ENCODE assay signal across 11 cellular contexts in genomic region chr2:158936978-158937377, GRCh38. TPM values are rescaled to one million over a fixed set of nuclear protein-coding genes. Genes with fewer than 3 reads are reported as not detected.
DNase-seq lines count a peak whose midpoint lies in the region; ATAC-seq, FAIRE-seq and TF ChIP-seq lines count a peak whose summit lies in the region.
"Had no signal": no experiment of that assay in that cellular context is flagged by ENCODE, and none has a peak within 500 bp of the region (broad histone marks: within the 10 kb centered on the region; RNA-seq: fewer than 3 reads in every experiment).

No MANE protein-coding gene starts in this region.

- H3K36me3 ChIP-seq in BLaER1, result no peaks in the 10 kb centered on the region
- H3K36me3 ChIP-seq in PC-3 (ENCODE audit: low read depth, low read length), result no peaks in the 10 kb centered on the region
- H3K36me3 ChIP-seq in fibroblast of lung (ENCODE audit: control insufficient read depth, insufficient read depth, low read length), result no peaks in the 10 kb centered on the region
- H3K36me3 ChIP-seq in trophoblast cell (ENCODE audit: control insufficient read depth in 1 of 2, insufficient read depth in 2 of 2, low read length in 2 of 2), result no peaks in the 10 kb centered on the region
- H3K36me3 ChIP-seq in kidney (ENCODE audit: control insufficient read depth in 1 of 2, insufficient read depth in 2 of 2, low read length in 2 of 2), result no peaks in the 10 kb centered on the region
- H3K36me3 ChIP-seq: esophagus muscularis mucosa had no signal

- H3K4me1 ChIP-seq in BLaER1 (peaks cover 62% of the 10 kb centered on the region), PC-3 (ENCODE audit: insufficient read depth, low read length) (peaks cover 9% of the 10 kb centered on the region; the same call in 1 of the 2 replicates), fibroblast of lung (ENCODE audit: control insufficient read depth, extremely low read depth, insufficient read depth, low read length) (peaks cover 2% of the 10 kb centered on the region), trophoblast cell (ENCODE audit: control insufficient read depth in 1 of 2, insufficient read depth in 2 of 2, low read length in 2 of 2) (peaks cover 5% of the 10 kb centered on the region in 2 experiments), kidney (ENCODE audit: control insufficient read depth in 1 of 2, insufficient read depth in 1 of 2, low read depth in 1 of 2, low read length in 2 of 2) (no peaks in the 10 kb centered on the region)

- POLR2A ChIA-PET in PC-3 (lab: Charles Lee; ENCODE audit: unreplicated experiment), result no interaction called here

- H3K79me2 ChIP-seq in PC-3 (ENCODE audit: low read length) (no peaks in the 10 kb centered on the region), fibroblast of lung (ENCODE audit: control insufficient read depth, insufficient read depth, low read length) (no peaks in the 10 kb centered on the region), trophoblast cell (ENCODE audit: control insufficient read depth, insufficient read depth, low read length, poor library complexity) (no peaks in the 10 kb centered on the region)

- H2BK12ac ChIP-seq in trophoblast cell (ENCODE audit: low read length), result no peak overlapping the region

- CTCF ChIA-PET in PC-3 (lab: Charles Lee), result no interaction called here
- CTCF ChIA-PET in activated CD8-positive, alpha-beta memory T cell treated with anti-CD3 and anti-CD28 coated beads, Interleukin-2, amount 10 ng/mL, durations not matched to agents 7 days and 5 days (lab: Charles Lee), result no interaction called here

- intact Hi-C loops in PC-3 (cut with micrococcal nuclease) (no loop called here), kidney (cut with DNase I) (no loop called here)

- H3K9me3 ChIP-seq in BLaER1 (peaks cover 7% of the 10 kb centered on the region; the same call in 1 of the 2 replicates), PC-3 (ENCODE audit: low read length) (no peaks in the 10 kb centered on the region), fibroblast of lung (ENCODE audit: control insufficient read depth, insufficient read depth, low read depth, low read length) (no peaks in the 10 kb centered on the region), trophoblast cell (ENCODE audit: insufficient read depth, low read depth, low read length) (peaks cover 1% of the 10 kb centered on the region), kidney (ENCODE audit: control insufficient read depth in 1 of 2, low read length in 2 of 2) (no peaks in the 10 kb centered on the region)
- H3K9me3 ChIP-seq: esophagus muscularis mucosa had no signal

- H3K27me3 Mint-ChIP-seq in activated CD8-positive, alpha-beta memory T cell treated with anti-CD3 and anti-CD28 coated beads, Interleukin-2, amount 10 ng/mL, durations not matched to agents 7 days and 5 days, result peaks cover 3% of the 10 kb centered on the region

- H3K4ac ChIP-seq in trophoblast cell (ENCODE audit: low read depth, low read length), result no peak overlapping the region

- H3K9ac ChIP-seq in BLaER1 (no peak overlapping the region), PC-3 (ENCODE audit: low read length) (no peak overlapping the region), fibroblast of lung (ENCODE audit: insufficient read depth, low read length) (no peak overlapping the region), trophoblast cell (ENCODE audit: low read length) (no peak overlapping the region), kidney (ENCODE audit: low read length in 2 of 2) (no peak overlapping the region)

- no peak overlapping the region for H2BK120ac ChIP-seq in trophoblast cell (ENCODE audit: insufficient read depth, low read length, poor library complexity)

- H3K27ac ChIP-seq in BLaER1 (no peak overlapping the region), PC-3 (ENCODE audit: low read length) (no peak overlapping the region), fibroblast of lung (ENCODE audit: insufficient read depth, low read length) (no peak overlapping the region), trophoblast cell (ENCODE audit: low read depth, low read length) (no peak overlapping the region), kidney (ENCODE audit: low read depth in 2 of 2, low read length in 2 of 2) (no peak overlapping the region)

- no peaks in the 10 kb centered on the region for H3K36me3 Mint-ChIP-seq in activated CD8-positive, alpha-beta memory T cell treated with anti-CD3 and anti-CD28 coated beads, Interleukin-2, amount 10 ng/mL, durations not matched to agents 7 days and 5 days

- H3K27me3 ChIP-seq in BLaER1 (no peaks in the 10 kb centered on the region), PC-3 (ENCODE audit: low read length) (no peaks in the 10 kb centered on the region), fibroblast of lung (ENCODE audit: control insufficient read depth, insufficient read depth, low read length) (no peaks in the 10 kb centered on the region), trophoblast cell (ENCODE audit: insufficient read depth, low read length) (no peaks in the 10 kb centered on the region)
- H3K27me3 ChIP-seq: esophagus muscularis mucosa had no signal

- peak; percentile 67 for DNase-seq in PC-3
- DNase-seq in fibroblast of lung (ENCODE audit: low read depth in 2 of 2), result peak; percentile 88 to 98
- peak; percentile 65 for DNase-seq in myocyte (ENCODE audit: low read depth)
- no peak for DNase-seq in trophoblast cell
- no peak for DNase-seq in activated CD8-positive, alpha-beta memory T cell treated with anti-CD3 and anti-CD28 coated beads, Interleukin-2, amount 10 ng/mL, durations not matched to agents 7 days and 5 days
- no peak for DNase-seq in kidney
- no peak for DNase-seq in D721Med (ENCODE audit: insufficient read length, low spot score)
- DNase-seq: activated gamma-delta T cell had no signal

- H3K4me2 ChIP-seq in BLaER1 (0 out of 2 replicates have a peak overlapping the region, but pooled peaks have one; percentile 7), PC-3 (ENCODE audit: low read length) (0 out of 2 replicates have a peak overlapping the region, but pooled peaks have one; percentile 3), fibroblast of lung (ENCODE audit: extremely low read depth, insufficient read depth, low read length) (no peak overlapping the region), trophoblast cell (ENCODE audit: low read length) (no peak overlapping the region)

- H3K23ac ChIP-seq in trophoblast cell (ENCODE audit: low read length), result no peak overlapping the region

- no peak for FAIRE-seq in kidney (lab: Jason Lieb, UNC)
- no peak for FAIRE-seq in D721Med (lab: Jason Lieb, UNC)

- no peak overlapping the region for H3K4me3 Mint-ChIP-seq in activated CD8-positive, alpha-beta memory T cell treated with anti-CD3 and anti-CD28 coated beads, Interleukin-2, amount 10 ng/mL, durations not matched to agents 7 days and 5 days
- H3K4me3 Mint-ChIP-seq: T-helper 1 cell treated with Interleukin-12 subunit alpha and Interleukin-12 subunit beta and Interleukin-4 antibody, amounts not matched to agents 30 μg/mL and 1 μg/mL, for 36 hours had no signal

- no peaks in the 10 kb centered on the region for H3K9me3 Mint-ChIP-seq in activated CD8-positive, alpha-beta memory T cell treated with anti-CD3 and anti-CD28 coated beads, Interleukin-2, amount 10 ng/mL, durations not matched to agents 7 days and 5 days (ENCODE audit: low read depth)
- H3K9me3 Mint-ChIP-seq: T-helper 1 cell treated with Interleukin-12 subunit alpha and Interleukin-12 subunit beta and Interleukin-4 antibody, amounts not matched to agents 30 μg/mL and 1 μg/mL, for 36 hours had no signal

- no peak overlapping the region for H2AK5ac ChIP-seq in trophoblast cell (ENCODE audit: low read length)

- H3K4me3 ChIP-seq in BLaER1 (no peak overlapping the region), PC-3 (ENCODE audit: low read length) (no peak overlapping the region), fibroblast of lung (replicated peaks in 1 of 4; ENCODE audit: control extremely low read depth in 1 of 4, insufficient read depth in 1 of 4, low read depth in 3 of 4, low read length in 4 of 4) (no peak overlapping the region), trophoblast cell (ENCODE audit: low read depth, low read length) (no peak overlapping the region), kidney (ENCODE audit: low read length in 2 of 2) (no peak overlapping the region)
- H3K4me3 ChIP-seq: esophagus muscularis mucosa had no signal

- no peak overlapping the region for H4K91ac ChIP-seq in trophoblast cell (ENCODE audit: low read depth, low read length)

- no peak overlapping the region for H2AFZ ChIP-seq in PC-3 (ENCODE audit: low read length)
- H2AFZ ChIP-seq in fibroblast of lung (ENCODE audit: low read length), result no peak overlapping the region
- no peak overlapping the region for H2AFZ ChIP-seq in trophoblast cell (ENCODE audit: insufficient read depth, low read length, poor library complexity)

- no peaks in the 10 kb centered on the region for H3K4me1 Mint-ChIP-seq in activated CD8-positive, alpha-beta memory T cell treated with anti-CD3 and anti-CD28 coated beads, Interleukin-2, amount 10 ng/mL, durations not matched to agents 7 days and 5 days

- H2BK5ac ChIP-seq in trophoblast cell (ENCODE audit: low read depth, low read length, poor library complexity), result no peak overlapping the region

- TF ChIP-seq CTCF in PC-3 (conservative IDR thresholded peaks at IDR 0.05; ENCODE audit: low read depth, low read length), result no peak
- TF ChIP-seq CTCF in fibroblast of lung (conservative IDR thresholded peaks at IDR 0.05 in 1 of 2, IDR thresholded peaks at IDR 0.05 in 1 of 2; ENCODE audit: low read depth in 1 of 2, low read length in 2 of 2), result no peak
- no peak for TF ChIP-seq CTCF in kidney (IDR thresholded peaks at IDR 0.05; ENCODE audit: borderline replicate concordance, extremely low read depth, insufficient read depth)
- TF ChIP-seq CTCF in D721Med (IDR thresholded peaks at IDR 0.05; ENCODE audit: insufficient read depth, missing control alignments), result no peak

- H3K27ac Mint-ChIP-seq in activated CD8-positive, alpha-beta memory T cell treated with anti-CD3 and anti-CD28 coated beads, Interleukin-2, amount 10 ng/mL, durations not matched to agents 7 days and 5 days, result no peak overlapping the region
- H3K27ac Mint-ChIP-seq: T-helper 1 cell treated with Interleukin-12 subunit alpha and Interleukin-12 subunit beta and Interleukin-4 antibody, amounts not matched to agents 30 μg/mL and 1 μg/mL, for 36 hours had no signal

- no peak overlapping the region for H4K12ac ChIP-seq in trophoblast cell (ENCODE audit: low read depth, low read length)

- H4K8ac ChIP-seq in trophoblast cell (ENCODE audit: low read depth, low read length), result no peak overlapping the region

- no TSS peak for BruUV-seq in PC-3 (replicated peaks; lab: Mats Ljungman, UMichigan)

- peak; percentile 89 for ATAC-seq in PC-3
- ATAC-seq in activated CD8-positive, alpha-beta memory T cell treated with anti-CD3 and anti-CD28 coated beads, Interleukin-2, amount 10 ng/mL, durations not matched to agents 7 days and 5 days, result no peak

- no peaks in the 10 kb centered on the region for H4K20me1 ChIP-seq in BLaER1
- H4K20me1 ChIP-seq in PC-3 (ENCODE audit: low read length), result no peaks in the 10 kb centered on the region
- H4K20me1 ChIP-seq in fibroblast of lung (ENCODE audit: control insufficient read depth, extremely low read depth, insufficient read depth, low read length), result no peaks in the 10 kb centered on the region

- no peaks in the 10 kb centered on the region for H3F3A ChIP-seq in PC-3 (ENCODE audit: low read length, unreplicated experiment)

- 100% methylated on average over 1 of the region's 2 CpGs for WGBS in trophoblast cell (ENCODE audit: extremely low coverage, insufficient coverage, insufficient read length)

- H3K9me2 ChIP-seq in PC-3 (replicated peaks; ENCODE audit: low read length), result no peaks in the 10 kb centered on the region

- H3K18ac ChIP-seq in trophoblast cell (ENCODE audit: low read length), result no peak overlapping the region

- no peak overlapping the region for H3K14ac ChIP-seq in trophoblast cell (ENCODE audit: low read length)

- peaks cover 2% of the 10 kb centered on the region for H3K79me1 ChIP-seq in trophoblast cell (ENCODE audit: low read length)

RNA-seq across cellular contexts. Expression of gene TANC1, which starts 31.5 kb away (rescaled TPM):
- 17.6 and 18.7 TPM in 2 replicates for total RNA-seq in PC-3 (2014; rRNA removed)
- total RNA-seq in fibroblast of lung, result 30.8 and 41.9 TPM in 2 replicates
- 21.4 and 32.7 TPM in 2 replicates for polyA plus RNA-seq in fibroblast of lung
- polyA plus RNA-seq in fibroblast of lung (2012), result 12.4 and 18.4 TPM in 2 replicates
- 32.7 and 42.8 TPM in 2 replicates for polyA minus RNA-seq in fibroblast of lung (ENCODE audit: low replicate concordance)
- 19.1 and 20.1 TPM in 2 replicates for total RNA-seq in myocyte
- 14.2 TPM for polyA plus RNA-seq in myocyte (2012)
- polyA plus RNA-seq in trophoblast cell (2013), result 20.5 and 20.8 TPM in 2 replicates
- total RNA-seq in activated CD8-positive, alpha-beta memory T cell treated with anti-CD3 and anti-CD28 coated beads, Interleukin-2, amount 10 ng/mL, durations not matched to agents 7 days and 5 days, result under 1 TPM; 0.16 to 0.20 TPM
- 39.0 TPM for total RNA-seq in kidney
- polyA plus RNA-seq in kidney (ENCODE audit: insufficient read depth, low read depth, low replicate concordance), result 9.2 TPM

Comparison
In these comparisons a context has a peak if more than half of its experiments do, and no peak if none do; other contexts are left out.
1. H3K4me2 ChIP-seq: peak in BLaER1 (single experiment) and PC-3 (single experiment); none in fibroblast of lung (single experiment) and trophoblast cell (single experiment).
2. DNase-seq: peak in PC-3 (single experiment), fibroblast of lung (2 of 2) and myocyte (single experiment); none in trophoblast cell (0 of 2), activated CD8-positive, alpha-beta memory T cell treated with anti-CD3 and anti-CD28 coated beads, Interleukin-2, amount 10 ng/mL, durations not matched to agents 7 days and 5 days (single experiment), kidney (single experiment) and D721Med (single experiment).
3. RNA of gene TANC1, which starts 31.5 kb away (total RNA-seq): 30.8 to 41.9 TPM in fibroblast of lung, 39.0 TPM in kidney (single experiment), 19.1 to 20.1 TPM in myocyte and 17.6 to 18.7 TPM in PC-3; 0.16 to 0.20 TPM in activated CD8-positive, alpha-beta memory T cell treated with anti-CD3 and anti-CD28 coated beads, Interleukin-2, amount 10 ng/mL, durations not matched to agents 7 days and 5 days; every median in the first group is over 10 times any median in the second.